1 cellular context compared by ENCODE assay signal in genomic region chr13:113489549-113490495, GRCh38.
TF ChIP-seq lines count a peak whose summit lies in the region.

No MANE protein-coding gene starts in this region.

TF ChIP-seq in HepG2, 621 proteins besides CTCF, POLR2A, EP300 and RAD21 (continued from another document and continues in another):
- TF ChIP-seq, protein P1, sequence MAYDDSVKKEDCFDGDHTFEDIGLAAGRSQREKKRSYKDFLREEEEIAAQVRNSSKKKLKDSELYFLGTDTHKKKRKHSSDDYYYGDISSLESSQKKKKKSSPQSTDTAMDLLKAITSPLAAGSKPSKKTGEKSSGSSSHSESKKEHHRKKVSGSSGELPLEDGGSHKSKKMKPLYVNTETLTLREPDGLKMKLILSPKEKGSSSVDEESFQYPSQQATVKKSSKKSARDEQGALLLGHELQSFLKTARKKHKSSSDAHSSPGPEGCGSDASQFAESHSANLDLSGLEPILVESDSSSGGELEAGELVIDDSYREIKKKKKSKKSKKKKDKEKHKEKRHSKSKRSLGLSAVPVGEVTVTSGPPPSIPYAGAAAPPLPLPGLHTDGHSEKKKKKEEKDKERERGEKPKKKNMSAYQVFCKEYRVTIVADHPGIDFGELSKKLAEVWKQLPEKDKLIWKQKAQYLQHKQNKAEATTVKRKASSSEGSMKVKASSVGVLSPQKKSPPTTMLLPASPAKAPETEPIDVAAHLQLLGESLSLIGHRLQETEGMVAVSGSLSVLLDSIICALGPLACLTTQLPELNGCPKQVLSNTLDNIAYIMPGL (CRISPR knock-in tag; IDR thresholded peaks at IDR 0.05; ENCODE audit: borderline replicate concordance in 1 of 2, low read depth in 1 of 2), result peak in 1 of 2 experiments; percentile 62; a peak in 2 of 4 replicates
- no peak for TF ChIP-seq NR2C2 (CRISPR knock-in tag; IDR thresholded peaks at IDR 0.05; ENCODE audit: borderline replicate concordance)
- no peak for TF ChIP-seq ZNF552 (CRISPR knock-in tag; IDR thresholded peaks at IDR 0.05; ENCODE audit: borderline replicate concordance)
- peak; percentile 45; the same call in 1 of the 2 replicates for TF ChIP-seq ZNF768 (CRISPR knock-in tag; IDR thresholded peaks at IDR 0.05)
- TF ChIP-seq IRF9 (CRISPR knock-in tag; IDR thresholded peaks at IDR 0.05; ENCODE audit: borderline replicate concordance), result no peak
- TF ChIP-seq ZNF484 (CRISPR knock-in tag; IDR thresholded peaks at IDR 0.05; ENCODE audit: borderline replicate concordance, low read depth), result no peak
- TF ChIP-seq, protein P2, sequence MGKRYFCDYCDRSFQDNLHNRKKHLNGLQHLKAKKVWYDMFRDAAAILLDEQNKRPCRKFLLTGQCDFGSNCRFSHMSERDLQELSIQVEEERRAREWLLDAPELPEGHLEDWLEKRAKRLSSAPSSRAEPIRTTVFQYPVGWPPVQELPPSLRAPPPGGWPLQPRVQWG (CRISPR knock-in tag; IDR thresholded peaks at IDR 0.05; ENCODE audit: borderline replicate concordance, low read depth), result no peak
- no peak for TF ChIP-seq NCOA2 (CRISPR knock-in tag; IDR thresholded peaks at IDR 0.05)
- TF ChIP-seq ZNF382 (CRISPR knock-in tag; IDR thresholded peaks at IDR 0.05; ENCODE audit: borderline replicate concordance), result no peak
- no peak for TF ChIP-seq PHF20 (CRISPR knock-in tag; IDR thresholded peaks at IDR 0.05)
- no peak for TF ChIP-seq TBP (CRISPR knock-in tag; IDR thresholded peaks at IDR 0.05)
- no peak for TF ChIP-seq ZFP62 (CRISPR knock-in tag; IDR thresholded peaks at IDR 0.05)
- no peak for TF ChIP-seq ATAD3A (CRISPR knock-in tag; IDR thresholded peaks at IDR 0.05)
- TF ChIP-seq SKIL (CRISPR knock-in tag; IDR thresholded peaks at IDR 0.05; ENCODE audit: borderline replicate concordance), result 0 out of 2 replicates have a peak, but pooled peaks have one; percentile 11
- TF ChIP-seq NRL (CRISPR knock-in tag; IDR thresholded peaks at IDR 0.05; ENCODE audit: borderline replicate concordance), result 0 out of 2 replicates have a peak, but pooled peaks have one; percentile 37
- TF ChIP-seq HDAC6 (IDR thresholded peaks at IDR 0.05; ENCODE audit: low read depth, low read length), result no peak
- TF ChIP-seq PRDM10 (CRISPR knock-in tag; IDR thresholded peaks at IDR 0.05; ENCODE audit: low read depth), result 0 out of 2 replicates have a peak, but pooled peaks have one; percentile 29
- TF ChIP-seq ATF7 (IDR thresholded peaks at IDR 0.05), result 0 out of 2 replicates have a peak, but pooled peaks have one; percentile 2
- no peak for TF ChIP-seq ATF7 (CRISPR knock-in tag; IDR thresholded peaks at IDR 0.05)
- TF ChIP-seq BRF2 (CRISPR knock-in tag; IDR thresholded peaks at IDR 0.05), result no peak
- 0 out of 2 replicates have a peak, but pooled peaks have one; percentile 5 for TF ChIP-seq SAP130 (CRISPR knock-in tag; IDR thresholded peaks at IDR 0.05; ENCODE audit: low read depth)
- peak; percentile 21; the same call in 1 of the 2 replicates for TF ChIP-seq FOXO1 (CRISPR knock-in tag; IDR thresholded peaks at IDR 0.05)
- TF ChIP-seq ZNF614 (CRISPR knock-in tag; IDR thresholded peaks at IDR 0.05; ENCODE audit: borderline replicate concordance), result no peak
- TF ChIP-seq ZNF510 (CRISPR knock-in tag; IDR thresholded peaks at IDR 0.05; ENCODE audit: low read depth), result no peak
- no peak for TF ChIP-seq MAFF (IDR thresholded peaks at IDR 0.05; ENCODE audit: low read depth, low read length)
- no peak for TF ChIP-seq ZNF570 (CRISPR knock-in tag; IDR thresholded peaks at IDR 0.05; ENCODE audit: borderline replicate concordance)
- no peak for TF ChIP-seq SCMH1 (CRISPR knock-in tag; IDR thresholded peaks at IDR 0.05; ENCODE audit: borderline replicate concordance)
- no peak for TF ChIP-seq ZNF839 (CRISPR knock-in tag; IDR thresholded peaks at IDR 0.05; ENCODE audit: borderline replicate concordance)
- TF ChIP-seq NFE2L1 (CRISPR knock-in tag; IDR thresholded peaks at IDR 0.05; ENCODE audit: borderline replicate concordance), result no peak
- no peak for TF ChIP-seq ZNF20 (CRISPR knock-in tag; IDR thresholded peaks at IDR 0.05)
- TF ChIP-seq WIZ (CRISPR knock-in tag; IDR thresholded peaks at IDR 0.05), result no peak
- TF ChIP-seq ZNF501 (CRISPR knock-in tag; IDR thresholded peaks at IDR 0.05), result 0 out of 2 replicates have a peak, but pooled peaks have one; percentile 23
- no peak for TF ChIP-seq ZNF572 (CRISPR knock-in tag; IDR thresholded peaks at IDR 0.05)
- no peak for TF ChIP-seq ZNF660 (CRISPR knock-in tag; IDR thresholded peaks at IDR 0.05; ENCODE audit: borderline replicate concordance, low read depth)
- no peak for TF ChIP-seq FOXC1 (CRISPR knock-in tag; IDR thresholded peaks at IDR 0.05; ENCODE audit: borderline replicate concordance)
- TF ChIP-seq, protein P3, sequence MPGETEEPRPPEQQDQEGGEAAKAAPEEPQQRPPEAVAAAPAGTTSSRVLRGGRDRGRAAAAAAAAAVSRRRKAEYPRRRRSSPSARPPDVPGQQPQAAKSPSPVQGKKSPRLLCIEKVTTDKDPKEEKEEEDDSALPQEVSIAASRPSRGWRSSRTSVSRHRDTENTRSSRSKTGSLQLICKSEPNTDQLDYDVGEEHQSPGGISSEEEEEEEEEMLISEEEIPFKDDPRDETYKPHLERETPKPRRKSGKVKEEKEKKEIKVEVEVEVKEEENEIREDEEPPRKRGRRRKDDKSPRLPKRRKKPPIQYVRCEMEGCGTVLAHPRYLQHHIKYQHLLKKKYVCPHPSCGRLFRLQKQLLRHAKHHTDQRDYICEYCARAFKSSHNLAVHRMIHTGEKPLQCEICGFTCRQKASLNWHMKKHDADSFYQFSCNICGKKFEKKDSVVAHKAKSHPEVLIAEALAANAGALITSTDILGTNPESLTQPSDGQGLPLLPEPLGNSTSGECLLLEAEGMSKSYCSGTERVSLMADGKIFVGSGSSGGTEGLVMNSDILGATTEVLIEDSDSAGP (CRISPR knock-in tag; IDR thresholded peaks at IDR 0.05; ENCODE audit: borderline replicate concordance), result 0 out of 2 replicates have a peak, but pooled peaks have one; percentile 42
- no peak for TF ChIP-seq PATZ1 (CRISPR knock-in tag; IDR thresholded peaks at IDR 0.05)
- no peak for TF ChIP-seq ZNF17 (CRISPR knock-in tag; IDR thresholded peaks at IDR 0.05)
- TF ChIP-seq FOSL1 (CRISPR knock-in tag; IDR thresholded peaks at IDR 0.05; ENCODE audit: borderline replicate concordance), result no peak
- 0 out of 2 replicates have a peak, but pooled peaks have one; percentile 18 for TF ChIP-seq HOXA9 (CRISPR knock-in tag; IDR thresholded peaks at IDR 0.05; ENCODE audit: borderline replicate concordance)
- no peak for TF ChIP-seq GATAD1 (CRISPR knock-in tag; IDR thresholded peaks at IDR 0.05)
- TF ChIP-seq, protein P4, sequence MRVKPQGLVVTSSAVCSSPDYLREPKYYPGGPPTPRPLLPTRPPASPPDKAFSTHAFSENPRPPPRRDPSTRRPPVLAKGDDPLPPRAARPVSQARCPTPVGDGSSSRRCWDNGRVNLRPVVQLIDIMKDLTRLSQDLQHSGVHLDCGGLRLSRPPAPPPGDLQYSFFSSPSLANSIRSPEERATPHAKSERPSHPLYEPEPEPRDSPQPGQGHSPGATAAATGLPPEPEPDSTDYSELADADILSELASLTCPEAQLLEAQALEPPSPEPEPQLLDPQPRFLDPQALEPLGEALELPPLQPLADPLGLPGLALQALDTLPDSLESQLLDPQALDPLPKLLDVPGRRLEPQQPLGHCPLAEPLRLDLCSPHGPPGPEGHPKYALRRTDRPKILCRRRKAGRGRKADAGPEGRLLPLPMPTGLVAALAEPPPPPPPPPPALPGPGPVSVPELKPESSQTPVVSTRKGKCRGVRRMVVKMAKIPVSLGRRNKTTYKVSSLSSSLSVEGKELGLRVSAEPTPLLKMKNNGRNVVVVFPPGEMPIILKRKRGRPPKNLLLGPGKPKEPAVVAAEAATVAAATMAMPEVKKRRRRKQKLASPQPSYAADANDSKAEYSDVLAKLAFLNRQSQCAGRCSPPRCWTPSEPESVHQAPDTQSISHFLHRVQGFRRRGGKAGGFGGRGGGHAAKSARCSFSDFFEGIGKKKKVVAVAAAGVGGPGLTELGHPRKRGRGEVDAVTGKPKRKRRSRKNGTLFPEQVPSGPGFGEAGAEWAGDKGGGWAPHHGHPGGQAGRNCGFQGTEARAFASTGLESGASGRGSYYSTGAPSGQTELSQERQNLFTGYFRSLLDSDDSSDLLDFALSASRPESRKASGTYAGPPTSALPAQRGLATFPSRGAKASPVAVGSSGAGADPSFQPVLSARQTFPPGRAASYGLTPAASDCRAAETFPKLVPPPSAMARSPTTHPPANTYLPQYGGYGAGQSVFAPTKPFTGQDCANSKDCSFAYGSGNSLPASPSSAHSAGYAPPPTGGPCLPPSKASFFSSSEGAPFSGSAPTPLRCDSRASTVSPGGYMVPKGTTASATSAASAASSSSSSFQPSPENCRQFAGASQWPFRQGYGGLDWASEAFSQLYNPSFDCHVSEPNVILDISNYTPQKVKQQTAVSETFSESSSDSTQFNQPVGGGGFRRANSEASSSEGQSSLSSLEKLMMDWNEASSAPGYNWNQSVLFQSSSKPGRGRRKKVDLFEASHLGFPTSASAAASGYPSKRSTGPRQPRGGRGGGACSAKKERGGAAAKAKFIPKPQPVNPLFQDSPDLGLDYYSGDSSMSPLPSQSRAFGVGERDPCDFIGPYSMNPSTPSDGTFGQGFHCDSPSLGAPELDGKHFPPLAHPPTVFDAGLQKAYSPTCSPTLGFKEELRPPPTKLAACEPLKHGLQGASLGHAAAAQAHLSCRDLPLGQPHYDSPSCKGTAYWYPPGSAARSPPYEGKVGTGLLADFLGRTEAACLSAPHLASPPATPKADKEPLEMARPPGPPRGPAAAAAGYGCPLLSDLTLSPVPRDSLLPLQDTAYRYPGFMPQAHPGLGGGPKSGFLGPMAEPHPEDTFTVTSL (CRISPR knock-in tag; IDR thresholded peaks at IDR 0.05; ENCODE audit: borderline replicate concordance), result 0 out of 2 replicates have a peak, but pooled peaks have one; percentile 22
